Comparison of ENCODE assay signal across 1 cellular context in genomic region chr1:226691257-226691656, GRCh38.
TF ChIP-seq lines count a peak whose summit lies in the region.

No MANE protein-coding gene starts in this region.

TF ChIP-seq in SK-N-SH treated with all-trans-retinoic acid at 6 μM for 48 hours, 23 proteins besides CTCF, POLR2A, EP300 and RAD21 (continued from another document):
- no peak for TF ChIP-seq CSRNP3 (CRISPR knock-in tag; IDR thresholded peaks at IDR 0.05)
